1 cellular context compared by ENCODE assay signal in the genomic region with DNA sequence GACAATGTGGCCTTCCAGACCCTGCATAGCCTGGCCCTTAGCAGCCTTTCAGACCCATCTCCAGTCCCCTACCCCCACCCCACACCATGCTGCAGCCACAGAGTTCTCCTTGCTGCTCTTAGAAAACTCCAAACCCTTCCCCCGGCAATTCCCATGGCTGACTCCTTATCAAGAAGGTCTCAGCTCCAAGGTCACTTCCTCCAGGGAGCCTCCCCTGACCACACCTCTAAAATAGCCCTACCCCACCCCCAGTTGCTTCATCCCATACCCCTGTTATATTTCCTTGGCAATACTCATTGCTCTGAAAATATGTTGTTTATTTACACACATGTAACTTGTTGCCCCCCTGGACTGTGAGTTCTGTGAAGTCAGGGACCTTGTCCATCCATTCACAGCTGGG.
TF ChIP-seq lines count a peak whose summit lies in the region.

No MANE protein-coding gene starts in this region.

TF ChIP-seq in K562, 482 proteins besides CTCF, POLR2A, EP300 and RAD21:
- TF ChIP-seq ZFP36 (IDR thresholded peaks at IDR 0.05; ENCODE audit: low read depth, low read length, partially characterized antibody): peak; percentile 91
- TF ChIP-seq ZNF436 (CRISPR knock-in tag; IDR thresholded peaks at IDR 0.05): 0 out of 2 replicates have a peak, but pooled peaks have one; percentile 55
- TF ChIP-seq ZKSCAN1 (IDR thresholded peaks at IDR 0.05; ENCODE audit: low read depth, low read length): no peak
